ENCODE assay signal across 12 cellular contexts in the genomic region with DNA sequence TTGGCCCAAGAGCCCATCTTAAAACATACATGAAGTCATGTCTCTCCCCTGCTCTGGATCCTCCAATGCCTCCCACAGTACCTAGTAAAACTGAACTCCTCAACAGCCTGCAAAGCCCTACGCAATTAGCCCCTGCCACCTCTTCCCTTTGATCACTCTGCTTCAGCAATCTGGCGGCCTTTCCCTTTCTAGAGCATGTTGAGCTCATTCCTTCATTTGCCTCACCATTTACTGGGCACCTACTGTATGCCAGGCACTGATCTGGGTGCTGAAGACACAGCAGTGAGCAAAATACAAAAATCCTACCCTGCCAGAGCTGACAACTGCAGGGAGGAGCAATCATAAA. TPM values are rescaled to one million over a fixed set of nuclear protein-coding genes. Genes with fewer than 3 reads are reported as not detected.
DNase-seq lines count a peak whose midpoint lies in the region; ATAC-seq and TF ChIP-seq lines count a peak whose summit lies in the region.
"Had no signal": no experiment of that assay in that cellular context is flagged by ENCODE, and none has a peak within 500 bp of the region (broad histone marks: within the 10 kb centered on the region; RNA-seq: fewer than 3 reads in every experiment).

No MANE protein-coding gene starts in this region.

- CTCF ChIA-PET in CD4-positive, alpha-beta T cell (lab: Charles Lee) = interaction anchor here (1.3 kb wide), 1 partner anchor 17 kb away, joined by 3 read pairs; no protein-coding TSS in a partner anchor
- CTCF ChIA-PET in HEK293 (lab: Yijun Ruan, JAX) = interaction anchor here (0.6 to 1.7 kb wide), 6 partner anchors 16 to 165 kb away, joined by 3 to 6 read pairs (median 4); no protein-coding TSS in a partner anchor

- POLR2A ChIA-PET in CD4-positive, alpha-beta T cell (lab: Charles Lee) = no interaction called here
- POLR2A ChIA-PET in HEK293 (lab: Yijun Ruan, JAX) = interaction anchor here (0.6 to 1.5 kb wide), 3 partner anchors 53 to 277 kb away, joined by 3 to 4 read pairs (median 3); no protein-coding TSS in a partner anchor
- POLR2A ChIA-PET in activated naive CD8-positive, alpha-beta T cell treated with anti-CD3 and anti-CD28 coated beads, Interleukin-2, amount 10 ng/mL, durations not matched to agents 7 days and 5 days (lab: Charles Lee) = interaction anchor here (0.6 to 0.9 kb wide), 3 partner anchors 28 to 70 kb away, joined by 3 to 9 read pairs (median 5); no protein-coding TSS in a partner anchor

- peak overlapping the region; percentile 87 for H3K4me3 Mint-ChIP-seq in CD4-positive, alpha-beta T cell
- H3K4me3 Mint-ChIP-seq in activated naive CD8-positive, alpha-beta T cell treated with anti-CD3 and anti-CD28 coated beads, Interleukin-2, amount 10 ng/mL, durations not matched to agents 7 days and 5 days = peak overlapping the region; percentile 64
- H3K4me3 Mint-ChIP-seq in natural killer cell = peak overlapping the region; percentile 52

- no peaks in the 10 kb centered on the region for H3K9me3 Mint-ChIP-seq in CD4-positive, alpha-beta T cell
- H3K9me3 Mint-ChIP-seq in activated naive CD8-positive, alpha-beta T cell treated with anti-CD3 and anti-CD28 coated beads, Interleukin-2, amount 10 ng/mL, durations not matched to agents 7 days and 5 days = no peaks in the 10 kb centered on the region
- no peaks in the 10 kb centered on the region for H3K9me3 Mint-ChIP-seq in natural killer cell

- H3K36me3 Mint-ChIP-seq in CD4-positive, alpha-beta T cell (ENCODE audit: low read depth) = peaks cover 27% of the 10 kb centered on the region
- peaks cover 21% of the 10 kb centered on the region for H3K36me3 Mint-ChIP-seq in activated naive CD8-positive, alpha-beta T cell treated with anti-CD3 and anti-CD28 coated beads, Interleukin-2, amount 10 ng/mL, durations not matched to agents 7 days and 5 days
- H3K36me3 Mint-ChIP-seq in natural killer cell = no peaks in the 10 kb centered on the region

- intact Hi-C loops in CD4-positive, alpha-beta T cell (cut with DNase I, micrococcal nuclease) = loop anchor here (5.0 to 10.0 kb wide), 2 partner anchors 42 to 155 kb away; partner anchors contain the start of genes ATG4D (in 1 of the 2) and ILF3 (in 1 of the 2)
- intact Hi-C loops in natural killer cell (cut with micrococcal nuclease) (no loop called here), ascending aorta (cut with DNase I) (loop anchor here (5.0 kb wide), 1 partner anchor 152 kb away; the partner anchor contains the start of gene ILF3)

- no peak for TF ChIP-seq CTCF in CD4-positive, alpha-beta T cell (IDR thresholded peaks at IDR 0.05)
- TF ChIP-seq CTCF in HEK293 (tag by site-specific recombination; IDR thresholded peaks at IDR 0.05) = no peak
- no peak for TF ChIP-seq CTCF in natural killer cell (IDR thresholded peaks at IDR 0.05)
- TF ChIP-seq CTCF in ascending aorta (IDR thresholded peaks at IDR 0.05) = no peak

- no peaks in the 10 kb centered on the region for H3K27me3 Mint-ChIP-seq in CD4-positive, alpha-beta T cell
- H3K27me3 Mint-ChIP-seq in activated naive CD8-positive, alpha-beta T cell treated with anti-CD3 and anti-CD28 coated beads, Interleukin-2, amount 10 ng/mL, durations not matched to agents 7 days and 5 days = no peaks in the 10 kb centered on the region
- no peaks in the 10 kb centered on the region for H3K27me3 Mint-ChIP-seq in natural killer cell (ENCODE audit: low read depth in 2 of 2)

- DNase-seq in CD4-positive, alpha-beta T cell = no peak
- DNase-seq in activated naive CD8-positive, alpha-beta T cell treated with anti-CD3 and anti-CD28 coated beads, Interleukin-2, amount 10 ng/mL, durations not matched to agents 7 days and 5 days = no peak
- DNase-seq in natural killer cell (no peak), ascending aorta (ENCODE audit: low spot score in 2 of 2) (no peak)
- no peak for DNase-seq in activated effector memory CD4-positive, alpha-beta T cell treated with anti-CD3 and anti-CD28 coated beads, Interleukin-2, amount 50 U/mL, for 16 hours
- DNase-seq: amygdala, foreskin keratinocyte, NCI-H2107 had no signal

- H3K4me1 ChIP-seq in HEK293 (ENCODE audit: control insufficient read depth, insufficient read depth, low read length) (peaks cover 4% of the 10 kb centered on the region; the same call in 1 of the 2 replicates), ascending aorta (peaks cover 3 to 22% of the 10 kb centered on the region in 2 donors)
- H3K4me1 ChIP-seq: foreskin keratinocyte had no signal

- peaks cover 28% of the 10 kb centered on the region for H3K4me1 Mint-ChIP-seq in CD4-positive, alpha-beta T cell (ENCODE audit: low read depth)
- H3K4me1 Mint-ChIP-seq in activated naive CD8-positive, alpha-beta T cell treated with anti-CD3 and anti-CD28 coated beads, Interleukin-2, amount 10 ng/mL, durations not matched to agents 7 days and 5 days = peaks cover 27% of the 10 kb centered on the region
- H3K4me1 Mint-ChIP-seq in natural killer cell = peaks cover 32 to 48% of the 10 kb centered on the region in 2 donors

- H3K4me3 ChIP-seq in HEK293 (ENCODE audit: low read depth, low read length) (no peak overlapping the region), ascending aorta (no peak overlapping the region)

- peak overlapping the region; percentile 31 for H3K27ac Mint-ChIP-seq in CD4-positive, alpha-beta T cell
- H3K27ac Mint-ChIP-seq in activated naive CD8-positive, alpha-beta T cell treated with anti-CD3 and anti-CD28 coated beads, Interleukin-2, amount 10 ng/mL, durations not matched to agents 7 days and 5 days = peak overlapping the region; percentile 74
- H3K27ac Mint-ChIP-seq in natural killer cell = peak overlapping the region; percentile 74 to 75

- ATAC-seq in CD4-positive, alpha-beta T cell (ENCODE audit: poor library complexity) = no peak
- no peak for ATAC-seq in activated naive CD8-positive, alpha-beta T cell treated with anti-CD3 and anti-CD28 coated beads, Interleukin-2, amount 10 ng/mL, durations not matched to agents 7 days and 5 days (ENCODE audit: low read depth)
- ATAC-seq in natural killer cell = no peak
- no peak for ATAC-seq in HG02610 (IDR thresholded peaks at IDR 0.05; ENCODE audit: unreplicated experiment)
- ATAC-seq in GM18909 (IDR thresholded peaks at IDR 0.05; ENCODE audit: poor library complexity, unreplicated experiment) = no peak
- ATAC-seq: foreskin keratinocyte had no signal

- no peaks in the 10 kb centered on the region for H3K27me3 ChIP-seq in CD4-positive, alpha-beta T cell (ENCODE audit: control insufficient read depth, insufficient read depth, low read length)
- no peaks in the 10 kb centered on the region for H3K27me3 ChIP-seq in ascending aorta
- H3K27me3 ChIP-seq: foreskin keratinocyte had no signal

- H3K9me3 ChIP-seq in CD4-positive, alpha-beta T cell (ENCODE audit: control insufficient read depth, low read length) = no peaks in the 10 kb centered on the region
- H3K9me3 ChIP-seq in HEK293 (ENCODE audit: control insufficient read depth, insufficient read depth, low read depth, low read length) (no peaks in the 10 kb centered on the region), ascending aorta (no peaks in the 10 kb centered on the region)

- H3K36me3 ChIP-seq in HEK293 (ENCODE audit: control insufficient read depth in 2 of 2, insufficient read depth in 1 of 2, low read length in 2 of 2) (peaks cover 26 to 44% of the 10 kb centered on the region in 2 experiments; a peak in 2 of 3 replicates), ascending aorta (peaks cover 24 to 37% of the 10 kb centered on the region in 2 donors)

- no peak overlapping the region for H3K27ac ChIP-seq in CD4-positive, alpha-beta T cell (ENCODE audit: low read depth, low read length)
- H3K27ac ChIP-seq in HEK293 (ENCODE audit: extremely low read depth, low read depth, low read length) (no peak overlapping the region), ascending aorta (no peak overlapping the region)
- H3K27ac ChIP-seq: foreskin keratinocyte had no signal

RNA-seq across cellular contexts. Expression of gene KEAP1, which starts 2.9 kb away (rescaled TPM):
- 10 to 100 TPM; 10.5 to 11.6 TPM for total RNA-seq in CD4-positive, alpha-beta T cell
- 10 to 100 TPM; 82.2 to 82.7 TPM for total RNA-seq in activated naive CD8-positive, alpha-beta T cell treated with anti-CD3 and anti-CD28 coated beads, Interleukin-2, amount 10 ng/mL, durations not matched to agents 7 days and 5 days
- total RNA-seq in natural killer cell (10 to 100 TPM; 28.1 to 39.4 (median 34.6) TPM), ascending aorta (57.8 TPM)

RNA-seq across cellular contexts. Expression of gene S1PR5, which starts 17.0 kb away (rescaled TPM):
- total RNA-seq in CD4-positive, alpha-beta T cell = under 1 TPM; 0.55 to 0.92 TPM
- total RNA-seq in activated naive CD8-positive, alpha-beta T cell treated with anti-CD3 and anti-CD28 coated beads, Interleukin-2, amount 10 ng/mL, durations not matched to agents 7 days and 5 days = 1 to 10 TPM; 3.3 to 4.7 TPM
- total RNA-seq in natural killer cell = 100 to 1,000 TPM; 307 to 433 (median 368) TPM
- total RNA-seq in ascending aorta = 3.1 TPM
- total RNA-seq: dermis microvascular lymphatic vessel endothelial cell had no signal

RNA-seq across cellular contexts. Expression of gene ATG4D, which starts 43.5 kb away (rescaled TPM):
- total RNA-seq in CD4-positive, alpha-beta T cell = 10 to 100 TPM; 81.1 to 84.6 TPM
- 10 to 100 TPM; 50.4 to 66.6 TPM for total RNA-seq in activated naive CD8-positive, alpha-beta T cell treated with anti-CD3 and anti-CD28 coated beads, Interleukin-2, amount 10 ng/mL, durations not matched to agents 7 days and 5 days
- total RNA-seq in natural killer cell (100 to 1,000 TPM; 128 to 155 (median 138) TPM), ascending aorta (11.0 TPM)

Comparison
In these comparisons a context has a peak if more than half of its experiments do, and no peak if none do; other contexts are left out.
1. RNA of gene S1PR5, which starts 17.0 kb away (total RNA-seq): 307 to 433 TPM in natural killer cell; 3.3 to 4.7 TPM in activated naive CD8-positive, alpha-beta T cell treated with anti-CD3 and anti-CD28 coated beads, Interleukin-2, amount 10 ng/mL, durations not matched to agents 7 days and 5 days, 3.1 TPM in ascending aorta (single experiment) and 0.55 to 0.92 TPM in CD4-positive, alpha-beta T cell; every median in the first group is over 10 times any median in the second.
2. Peak in every context shown above with its lines, with median percentiles within 50 percentile points of each other: H3K27ac Mint-ChIP-seq and H3K4me3 Mint-ChIP-seq.